In the genomic region with DNA sequence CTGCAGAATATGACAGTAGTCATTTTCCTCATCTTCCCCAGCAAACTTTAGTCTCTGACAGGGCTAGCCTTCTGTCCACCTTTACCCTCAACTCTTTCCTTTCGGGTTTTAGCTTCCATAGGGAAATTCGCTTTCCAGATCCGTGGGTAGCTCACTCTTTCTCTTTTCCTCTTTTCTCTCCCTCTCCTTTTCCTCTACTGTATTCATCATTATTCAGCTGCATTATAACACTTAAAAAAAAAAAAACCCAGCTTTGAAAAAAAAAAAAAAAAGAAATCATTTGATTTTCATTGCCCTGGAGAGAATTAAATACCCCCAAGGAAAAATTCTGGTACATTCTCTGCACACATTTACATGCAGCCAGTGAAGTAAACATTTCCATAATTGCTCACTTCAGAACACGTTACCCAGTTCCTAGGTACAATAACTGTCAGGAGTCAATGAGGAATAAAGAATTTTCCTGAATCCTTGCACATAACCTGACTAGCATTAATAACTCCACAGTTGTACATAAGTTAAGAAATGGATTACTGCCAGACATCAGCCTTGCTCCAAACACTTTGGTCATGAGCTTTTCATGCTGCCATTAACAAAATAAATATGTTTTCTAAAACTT, we compare ENCODE assay signal across 1 cellular context.
TF ChIP-seq lines count a peak whose summit lies in the region.

No MANE protein-coding gene starts in this region.

TF ChIP-seq in SK-N-SH treated with all-trans-retinoic acid at 6 μM for 48 hours, 23 proteins besides CTCF, POLR2A, EP300 and RAD21 (continued from another document):
- TF ChIP-seq, protein P1, sequence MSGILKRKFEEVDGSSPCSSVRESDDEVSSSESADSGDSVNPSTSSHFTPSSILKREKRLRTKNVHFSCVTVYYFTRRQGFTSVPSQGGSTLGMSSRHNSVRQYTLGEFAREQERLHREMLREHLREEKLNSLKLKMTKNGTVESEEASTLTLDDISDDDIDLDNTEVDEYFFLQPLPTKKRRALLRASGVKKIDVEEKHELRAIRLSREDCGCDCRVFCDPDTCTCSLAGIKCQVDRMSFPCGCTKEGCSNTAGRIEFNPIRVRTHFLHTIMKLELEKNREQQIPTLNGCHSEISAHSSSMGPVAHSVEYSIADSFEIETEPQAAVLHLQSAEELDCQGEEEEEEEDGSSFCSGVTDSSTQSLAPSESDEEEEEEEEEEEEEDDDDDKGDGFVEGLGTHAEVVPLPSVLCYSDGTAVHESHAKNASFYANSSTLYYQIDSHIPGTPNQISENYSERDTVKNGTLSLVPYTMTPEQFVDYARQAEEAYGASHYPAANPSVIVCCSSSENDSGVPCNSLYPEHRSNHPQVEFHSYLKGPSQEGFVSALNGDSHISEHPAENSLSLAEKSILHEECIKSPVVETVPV (CRISPR knock-in tag; IDR thresholded peaks at IDR 0.05): no peak
- TF ChIP-seq ZNF8 (CRISPR knock-in tag; IDR thresholded peaks at IDR 0.05): no peak
- no peak for TF ChIP-seq ZFP3 (CRISPR knock-in tag; IDR thresholded peaks at IDR 0.05)
- no peak for TF ChIP-seq CSDC2 (CRISPR knock-in tag; IDR thresholded peaks at IDR 0.05)
- no peak for TF ChIP-seq ISL1 (CRISPR knock-in tag; IDR thresholded peaks at IDR 0.05)
- no peak for TF ChIP-seq ZC3H10 (CRISPR knock-in tag; IDR thresholded peaks at IDR 0.05)
- no peak for TF ChIP-seq SNAI2 (CRISPR knock-in tag; IDR thresholded peaks at IDR 0.05)
- no peak for TF ChIP-seq ESRRG (CRISPR knock-in tag; IDR thresholded peaks at IDR 0.05)
